11 cellular contexts compared by ENCODE assay signal in the genomic region with DNA sequence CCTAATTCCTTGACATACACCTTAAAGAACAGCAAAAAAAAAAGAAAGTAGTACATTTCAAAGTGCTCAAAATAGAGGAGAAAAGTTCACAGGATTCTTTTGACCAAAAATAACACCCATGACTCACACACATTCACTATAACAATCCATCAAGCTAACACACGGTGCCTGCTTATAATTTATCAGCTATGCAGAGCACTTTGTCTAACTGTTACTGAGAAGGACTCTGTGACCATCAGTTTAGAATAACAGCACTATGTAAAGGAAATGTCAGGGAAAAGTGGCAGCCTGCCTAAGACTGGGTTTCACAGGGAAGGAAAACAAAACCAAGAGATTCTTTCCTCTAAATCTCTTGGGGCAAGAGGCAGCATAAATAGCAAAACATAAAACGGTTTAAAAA. TPM values are rescaled to one million over a fixed set of nuclear protein-coding genes. Genes with fewer than 3 reads are reported as not detected.
DNase-seq lines count a peak whose midpoint lies in the region; ATAC-seq, FAIRE-seq and TF ChIP-seq lines count a peak whose summit lies in the region.
"Had no signal": no experiment of that assay in that cellular context is flagged by ENCODE, and none has a peak within 500 bp of the region (broad histone marks: within the 10 kb centered on the region; RNA-seq: fewer than 3 reads in every experiment).

No MANE protein-coding gene starts in this region.

- no peak overlapping the region for H4K5ac ChIP-seq in IMR-90 (ENCODE audit: low read depth, low read length)

- H3K36me3 ChIP-seq in IMR-90 (ENCODE audit: control insufficient read depth, insufficient read depth, low read length) (no peaks in the 10 kb centered on the region), mesenchymal stem cell (ENCODE audit: control insufficient read depth in 1 of 2, insufficient read depth in 2 of 2, low read depth in 1 of 2, low read length in 2 of 2) (peaks cover 0 to 8% of the 10 kb centered on the region in 2 experiments)
- H3K36me3 ChIP-seq: prostate gland had no signal

- no peak overlapping the region for H2BK20ac ChIP-seq in IMR-90 (ENCODE audit: low read depth, low read length)

- no peaks in the 10 kb centered on the region; the same call in 1 of the 2 replicates for H3K9me3 ChIP-seq in IMR-90 (ENCODE audit: control insufficient read depth, insufficient read depth, low read length)
- H3K9me3 ChIP-seq in mesenchymal stem cell (ENCODE audit: control insufficient read depth, low read length), result peaks cover 8% of the 10 kb centered on the region
- H3K9me3 ChIP-seq: prostate gland had no signal

- H2BK12ac ChIP-seq in mesenchymal stem cell (ENCODE audit: low read length in 2 of 2), result no peak overlapping the region

- dilution Hi-C loops in IMR-90 (cut with HindIII; ENCODE audit: low sequenced_read_pairs, unreplicated experiment), result no loop called here

- H3K4me1 ChIP-seq in IMR-90 (ENCODE audit: control insufficient read depth, insufficient read depth, low read length) (peaks cover 8% of the 10 kb centered on the region), mesenchymal stem cell (ENCODE audit: control insufficient read depth, insufficient read depth, low read depth, low read length) (peaks cover 8% of the 10 kb centered on the region)
- H3K4me1 ChIP-seq: prostate gland had no signal

- H2AK5ac ChIP-seq in IMR-90 (ENCODE audit: low read depth, low read length) (no peak overlapping the region), mesenchymal stem cell (ENCODE audit: low read length, severe bottlenecking) (no peak overlapping the region)

- H3K27ac ChIP-seq in IMR-90 (ENCODE audit: insufficient read depth, low read length) (no peak overlapping the region), mesenchymal stem cell (ENCODE audit: low read length, poor library complexity, severe bottlenecking) (no peak overlapping the region)

- peak; percentile 78 for DNase-seq in IMR-90
- DNase-seq in mesenchymal stem cell, result peak; percentile 68
- DNase-seq in urothelium cell line (ENCODE audit: low spot score), result peak; percentile 5
- DNase-seq in NAMALWA (ENCODE audit: low spot score), result no peak
- no peak for DNase-seq in T1000 (lab: John Stamatoyannopoulos, UW)
- DNase-seq: cerebellar nuclear complex, GF-D8, NCI-H510A had no signal

- H3K27me3 ChIP-seq in IMR-90 (ENCODE audit: control insufficient read depth, insufficient read depth, low read length), result no peaks in the 10 kb centered on the region
- H3K27me3 ChIP-seq in mesenchymal stem cell (ENCODE audit: control insufficient read depth in 1 of 2, insufficient read depth in 1 of 2, low read length in 2 of 2), result no peaks in the 10 kb centered on the region

- no peak for TF ChIP-seq RAD21 in IMR-90 (IDR thresholded peaks at IDR 0.05; ENCODE audit: low read length)

- H3K23ac ChIP-seq in IMR-90 (ENCODE audit: low read depth, low read length) (no peak overlapping the region), mesenchymal stem cell (ENCODE audit: low read length in 2 of 2) (no peak overlapping the region)

- H2AK9ac ChIP-seq in IMR-90 (replicated peaks; ENCODE audit: low read depth, low read length, poor library complexity), result no peak overlapping the region

- peak; percentile 88 for ATAC-seq in IMR-90 (ENCODE audit: low read depth)
- ATAC-seq in GM21360 (IDR thresholded peaks at IDR 0.05; ENCODE audit: unreplicated experiment), result no peak

- WGBS in IMR-90 (ENCODE audit: extremely low coverage in 2 of 2, insufficient read length in 1 of 2), 2 experiments, result no CpG with 5 or more reads among the region's 2 CpGs
- WGBS in mesenchymal stem cell, result 36% methylated on average over 2 of the region's 2 CpGs

- in situ Hi-C loops in IMR-90 (cut with MboI; ENCODE audit: low sequenced_read_pairs), result no loop called here

- POLR2A ChIA-PET in IMR-90 (lab: Charles Lee; ENCODE audit: unreplicated experiment), result interaction anchor here (0.6 to 0.7 kb wide), 2 partner anchors 18 to 168 kb away, joined by 3 to 5 read pairs; no protein-coding TSS in a partner anchor

- H2BK15ac ChIP-seq in IMR-90 (ENCODE audit: low read depth, low read length), result no peak overlapping the region
- no peak overlapping the region for H2BK15ac ChIP-seq in mesenchymal stem cell (ENCODE audit: low read depth, poor library complexity, severe bottlenecking)

- no TSS peak for BruUV-seq in IMR-90 (replicated peaks; lab: Mats Ljungman, UMichigan)

- H4K8ac ChIP-seq in IMR-90 (ENCODE audit: low read depth in 2 of 2, low read length in 2 of 2) (no peak overlapping the region), mesenchymal stem cell (ENCODE audit: low read length) (no peak overlapping the region)

- no peaks in the 10 kb centered on the region for H4K20me1 ChIP-seq in IMR-90 (ENCODE audit: insufficient read depth, low read length)

- H2AFZ ChIP-seq in IMR-90 (replicated peaks; ENCODE audit: low read length, poor library complexity) (no peak overlapping the region), mesenchymal stem cell (ENCODE audit: low read depth, low read length) (no peak overlapping the region)

- H2BK5ac ChIP-seq in IMR-90 (ENCODE audit: low read depth, low read length, poor library complexity, severe bottlenecking) (no peak overlapping the region), mesenchymal stem cell (ENCODE audit: low read depth, low read length, poor library complexity, severe bottlenecking) (no peak overlapping the region)

- TF ChIP-seq POLR2A in IMR-90 (IDR thresholded peaks at IDR 0.05; ENCODE audit: low read depth, low read length), result no peak

- H3K14ac ChIP-seq in IMR-90 (replicated peaks; ENCODE audit: low read depth, low read length), result no peak overlapping the region
- H3K14ac ChIP-seq in mesenchymal stem cell (ENCODE audit: low read length in 2 of 2), result no peak overlapping the region

- peaks cover 4% of the 10 kb centered on the region; the same call in 1 of the 2 replicates for H3K9me1 ChIP-seq in IMR-90 (ENCODE audit: insufficient read depth, low read length)

- H3K4me2 ChIP-seq in IMR-90 (ENCODE audit: low read depth, low read length) (peak overlapping the region; percentile 48; the same call in 1 of the 2 replicates), mesenchymal stem cell (ENCODE audit: low read length, poor library complexity, severe bottlenecking) (no peak overlapping the region)

- CTCF ChIA-PET in IMR-90 (lab: Yijun Ruan, JAX), result interaction anchor here (0.9 kb wide), 1 partner anchor 12 kb away, joined by 4 read pairs; no protein-coding TSS in a partner anchor

- H3K56ac ChIP-seq in IMR-90 (ENCODE audit: extremely low read depth, insufficient read depth, low read length), result no peak overlapping the region

- TF ChIP-seq CTCF in IMR-90 (conservative IDR thresholded peaks at IDR 0.05; ENCODE audit: low read depth, low read length), result no peak

- no peak overlapping the region for H2BK120ac ChIP-seq in IMR-90 (ENCODE audit: low read depth, low read length)
- H2BK120ac ChIP-seq in mesenchymal stem cell (ENCODE audit: low read depth, low read length), result no peak overlapping the region

- intact Hi-C loops in IMR-90 (cut with micrococcal nuclease), result loop anchor here (10.0 kb wide), 1 partner anchor 517 kb away; the partner anchor contains the start of gene ANAPC4

- H3K79me1 ChIP-seq in IMR-90 (ENCODE audit: low read depth in 1 of 2, low read length in 2 of 2) (peaks cover 0 to 6% of the 10 kb centered on the region in 2 experiments; a peak in 1 of 4 replicates), mesenchymal stem cell (replicated peaks; ENCODE audit: low read length, poor library complexity, severe bottlenecking) (peaks cover 1% of the 10 kb centered on the region)

- H4K91ac ChIP-seq in IMR-90 (ENCODE audit: insufficient read depth, low read depth, low read length) (no peak overlapping the region), mesenchymal stem cell (ENCODE audit: low read length) (no peak overlapping the region)

- H3K4me3 ChIP-seq in IMR-90 (ENCODE audit: insufficient read depth, low read depth, low read length) (no peak overlapping the region), mesenchymal stem cell (ENCODE audit: insufficient read depth in 1 of 2, low read depth in 1 of 2, low read length in 2 of 2) (peak overlapping the region in 1 of 2 experiments; percentile 20)
- H3K4me3 ChIP-seq: prostate gland had no signal

- H3K4ac ChIP-seq in IMR-90 (ENCODE audit: low read depth, low read length), result no peak overlapping the region
- no peak overlapping the region for H3K4ac ChIP-seq in mesenchymal stem cell (ENCODE audit: low read depth in 1 of 2, low read length in 2 of 2)

- FAIRE-seq in endometrium (lab: Jason Lieb, UNC) (peak; percentile 53), urothelium cell line (lab: Jason Lieb, UNC) (no peak)

- H3K9ac ChIP-seq in IMR-90 (ENCODE audit: low read depth, low read length) (no peak overlapping the region), mesenchymal stem cell (ENCODE audit: low read length) (peak overlapping the region; percentile 54)

- H3K18ac ChIP-seq in IMR-90 (ENCODE audit: low read depth, low read length) (no peak overlapping the region), mesenchymal stem cell (ENCODE audit: low read depth in 1 of 2, low read length in 2 of 2) (no peak overlapping the region)

TF ChIP-seq in IMR-90, 13 proteins besides CTCF, POLR2A, EP300 and RAD21 (continues in another document):
- TF ChIP-seq USF2 (IDR thresholded peaks at IDR 0.05; ENCODE audit: low read depth, low read length) (no peak), BHLHE40 (IDR thresholded peaks at IDR 0.05; ENCODE audit: low read depth, low read length) (no peak), CHD1 (IDR thresholded peaks at IDR 0.05; ENCODE audit: low read depth, low read length) (no peak), MAZ (IDR thresholded peaks at IDR 0.05; ENCODE audit: borderline replicate concordance, low read depth, low read length) (no peak)

RNA-seq across cellular contexts. Expression of gene CCDC149, which starts 54.8 kb away (rescaled TPM):
- total RNA-seq in IMR-90 (2012; rRNA removed), result 7.0 and 8.3 TPM in 2 replicates
- 4.8 and 6.7 TPM in 2 replicates for polyA plus RNA-seq in IMR-90 (2012; rRNA removed)
- 2.1 and 3.1 TPM in 2 replicates for polyA plus RNA-seq in IMR-90 (2012; cell fraction: cytosol; rRNA removed)
- 4.5 and 11.7 TPM in 2 replicates for polyA plus RNA-seq in IMR-90 (2012; cell fraction: nucleus; rRNA removed; ENCODE audit: low replicate concordance)
- polyA plus RNA-seq in mesenchymal stem cell (2013, experiment 1 of 2), result 5.3 TPM
- 4.9 TPM for polyA plus RNA-seq in mesenchymal stem cell (2013, experiment 2 of 2)

Comparison
In these comparisons a context has a peak if more than half of its experiments do, and no peak if none do; other contexts are left out.
1. DNase-seq: peak in IMR-90 (single experiment), mesenchymal stem cell (single experiment) and urothelium cell line (single experiment); none in NAMALWA (single experiment) and T1000 (single experiment).